ENCODE assay signal across 1 cellular context in the genomic region with DNA sequence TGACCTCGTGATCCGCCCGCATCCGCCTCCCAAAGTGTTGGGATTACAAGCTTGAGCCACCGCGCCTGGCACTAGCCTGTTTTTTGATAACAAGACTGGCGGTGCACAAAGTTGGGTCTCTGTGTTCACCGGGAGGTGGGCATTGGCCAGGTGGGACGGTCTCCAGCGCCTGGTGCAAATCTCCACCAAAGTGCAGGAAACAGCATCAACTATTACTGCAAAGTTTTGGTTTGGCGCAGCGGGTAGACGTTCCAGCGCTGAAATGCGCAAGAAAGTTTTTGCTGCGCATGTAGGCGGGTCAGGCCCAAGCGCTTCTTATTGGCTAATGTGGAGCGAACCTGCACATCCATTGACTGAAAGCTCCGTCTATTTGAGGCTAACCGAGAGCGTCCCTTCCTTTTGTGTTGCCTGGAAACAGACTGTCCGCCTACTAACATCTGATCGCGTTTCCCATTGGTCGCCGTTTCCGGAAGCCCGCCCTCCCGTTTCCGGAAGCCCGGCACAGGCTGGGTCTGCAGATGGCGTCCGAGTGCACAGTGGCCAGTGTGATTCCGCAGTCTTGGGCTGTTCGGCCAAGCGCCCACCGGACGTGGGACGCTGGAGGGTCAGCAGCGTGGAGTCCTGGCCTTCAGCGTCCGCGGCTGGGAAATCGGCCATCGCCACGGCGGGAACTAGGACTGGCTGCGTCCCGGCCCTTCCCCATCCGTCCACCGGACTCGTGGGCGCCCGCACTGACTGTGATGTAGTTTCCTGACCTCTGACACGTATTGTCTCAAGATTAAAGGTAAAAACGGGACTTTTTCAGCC.
TF ChIP-seq lines count a peak whose summit lies in the region.

No MANE protein-coding gene starts in this region.

TF ChIP-seq in HepG2, 621 proteins besides CTCF, POLR2A, EP300 and RAD21 (continued from another document and continues in another):
- no peak; the same call in 1 of the 2 replicates for TF ChIP-seq NCOR1 (IDR thresholded peaks at IDR 0.05; ENCODE audit: borderline replicate concordance, low read length)
- TF ChIP-seq FOXO4 (CRISPR knock-in tag; conservative IDR thresholded peaks at IDR 0.05), result no peak
- no peak for TF ChIP-seq SMARCE1 (IDR thresholded peaks at IDR 0.05; ENCODE audit: borderline replicate concordance)
- TF ChIP-seq ZSCAN22 (CRISPR knock-in tag; IDR thresholded peaks at IDR 0.05), result no peak
- peak; percentile 18; the same call in 1 of the 2 replicates for TF ChIP-seq HNF4A (CRISPR knock-in tag; IDR thresholded peaks at IDR 0.05)
- no peak for TF ChIP-seq ZFP36L1 (CRISPR knock-in tag; IDR thresholded peaks at IDR 0.05)
- TF ChIP-seq SPEN (CRISPR knock-in tag; IDR thresholded peaks at IDR 0.05; ENCODE audit: low read depth), result peak; percentile 85; the same call in 1 of the 2 replicates
- peak; percentile 74; the same call in 1 of the 2 replicates for TF ChIP-seq POGK (CRISPR knock-in tag; conservative IDR thresholded peaks at IDR 0.05)
- TF ChIP-seq KLF6 (CRISPR knock-in tag; IDR thresholded peaks at IDR 0.05), result 0 out of 2 replicates have a peak, but pooled peaks have one; percentile 18
- TF ChIP-seq, protein P1, sequence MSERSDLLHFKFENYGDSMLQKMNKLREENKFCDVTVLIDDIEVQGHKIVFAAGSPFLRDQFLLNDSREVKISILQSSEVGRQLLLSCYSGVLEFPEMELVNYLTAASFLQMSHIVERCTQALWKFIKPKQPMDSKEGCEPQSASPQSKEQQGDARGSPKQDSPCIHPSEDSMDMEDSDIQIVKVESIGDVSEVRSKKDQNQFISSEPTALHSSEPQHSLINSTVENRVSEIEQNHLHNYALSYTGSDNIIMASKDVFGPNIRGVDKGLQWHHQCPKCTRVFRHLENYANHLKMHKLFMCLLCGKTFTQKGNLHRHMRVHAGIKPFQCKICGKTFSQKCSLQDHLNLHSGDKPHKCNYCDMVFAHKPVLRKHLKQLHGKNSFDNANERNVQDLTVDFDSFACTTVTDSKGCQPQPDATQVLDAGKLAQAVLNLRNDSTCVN (CRISPR knock-in tag; IDR thresholded peaks at IDR 0.05; ENCODE audit: borderline replicate concordance), result 0 out of 2 replicates have a peak, but pooled peaks have one; percentile 60
- no peak for TF ChIP-seq ZNF615 (CRISPR knock-in tag; IDR thresholded peaks at IDR 0.05; ENCODE audit: borderline replicate concordance)
- peak; percentile 61 for TF ChIP-seq PPARG (CRISPR knock-in tag; conservative IDR thresholded peaks at IDR 0.05)
- peak; percentile 54 for TF ChIP-seq FOXO1 (CRISPR knock-in tag; IDR thresholded peaks at IDR 0.05)
- TF ChIP-seq SMAD3 (CRISPR knock-in tag; IDR thresholded peaks at IDR 0.05), result no peak
- 0 out of 2 replicates have a peak, but pooled peaks have one; percentile 34 for TF ChIP-seq ATF7-NPFF (CRISPR knock-in tag; IDR thresholded peaks at IDR 0.05; ENCODE audit: low read depth)
- no peak for TF ChIP-seq ZNF207 (IDR thresholded peaks at IDR 0.05; ENCODE audit: borderline replicate concordance)
- TF ChIP-seq CHD4 (IDR thresholded peaks at IDR 0.05; ENCODE audit: borderline replicate concordance, low read length), result no peak
- TF ChIP-seq, protein P2, sequence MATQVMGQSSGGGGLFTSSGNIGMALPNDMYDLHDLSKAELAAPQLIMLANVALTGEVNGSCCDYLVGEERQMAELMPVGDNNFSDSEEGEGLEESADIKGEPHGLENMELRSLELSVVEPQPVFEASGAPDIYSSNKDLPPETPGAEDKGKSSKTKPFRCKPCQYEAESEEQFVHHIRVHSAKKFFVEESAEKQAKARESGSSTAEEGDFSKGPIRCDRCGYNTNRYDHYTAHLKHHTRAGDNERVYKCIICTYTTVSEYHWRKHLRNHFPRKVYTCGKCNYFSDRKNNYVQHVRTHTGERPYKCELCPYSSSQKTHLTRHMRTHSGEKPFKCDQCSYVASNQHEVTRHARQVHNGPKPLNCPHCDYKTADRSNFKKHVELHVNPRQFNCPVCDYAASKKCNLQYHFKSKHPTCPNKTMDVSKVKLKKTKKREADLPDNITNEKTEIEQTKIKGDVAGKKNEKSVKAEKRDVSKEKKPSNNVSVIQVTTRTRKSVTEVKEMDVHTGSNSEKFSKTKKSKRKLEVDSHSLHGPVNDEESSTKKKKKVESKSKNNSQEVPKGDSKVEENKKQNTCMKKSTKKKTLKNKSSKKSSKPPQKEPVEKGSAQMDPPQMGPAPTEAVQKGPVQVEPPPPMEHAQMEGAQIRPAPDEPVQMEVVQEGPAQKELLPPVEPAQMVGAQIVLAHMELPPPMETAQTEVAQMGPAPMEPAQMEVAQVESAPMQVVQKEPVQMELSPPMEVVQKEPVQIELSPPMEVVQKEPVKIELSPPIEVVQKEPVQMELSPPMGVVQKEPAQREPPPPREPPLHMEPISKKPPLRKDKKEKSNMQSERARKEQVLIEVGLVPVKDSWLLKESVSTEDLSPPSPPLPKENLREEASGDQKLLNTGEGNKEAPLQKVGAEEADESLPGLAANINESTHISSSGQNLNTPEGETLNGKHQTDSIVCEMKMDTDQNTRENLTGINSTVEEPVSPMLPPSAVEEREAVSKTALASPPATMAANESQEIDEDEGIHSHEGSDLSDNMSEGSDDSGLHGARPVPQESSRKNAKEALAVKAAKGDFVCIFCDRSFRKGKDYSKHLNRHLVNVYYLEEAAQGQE (IDR thresholded peaks at IDR 0.05; ENCODE audit: borderline replicate concordance in 1 of 2, low read depth in 1 of 2, low read length in 2 of 2), result peak in 1 of 2 experiments; percentile 50; a peak in 1 of 4 replicates
- TF ChIP-seq GZF1 (CRISPR knock-in tag; IDR thresholded peaks at IDR 0.05), result no peak
- TF ChIP-seq SP2 (CRISPR knock-in tag; IDR thresholded peaks at IDR 0.05), result peak; percentile 97
- TF ChIP-seq, protein P3, sequence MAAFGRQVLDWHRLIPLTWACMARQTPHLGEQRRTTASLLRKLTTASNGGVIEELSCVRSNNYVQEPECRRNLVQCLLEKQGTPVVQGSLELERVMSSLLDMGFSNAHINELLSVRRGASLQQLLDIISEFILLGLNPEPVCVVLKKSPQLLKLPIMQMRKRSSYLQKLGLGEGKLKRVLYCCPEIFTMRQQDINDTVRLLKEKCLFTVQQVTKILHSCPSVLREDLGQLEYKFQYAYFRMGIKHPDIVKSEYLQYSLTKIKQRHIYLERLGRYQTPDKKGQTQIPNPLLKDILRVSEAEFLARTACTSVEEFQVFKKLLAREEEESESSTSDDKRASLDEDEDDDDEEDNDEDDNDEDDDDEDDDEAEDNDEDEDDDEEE (CRISPR knock-in tag; IDR thresholded peaks at IDR 0.05), result no peak
- no peak for TF ChIP-seq PAWR (CRISPR knock-in tag; IDR thresholded peaks at IDR 0.05; ENCODE audit: borderline replicate concordance)
- peak; percentile 96 for TF ChIP-seq IRF2 (CRISPR knock-in tag; IDR thresholded peaks at IDR 0.05)
- TF ChIP-seq SNAPC2 (CRISPR knock-in tag; IDR thresholded peaks at IDR 0.05), result no peak
- TF ChIP-seq FOXA1 (IDR thresholded peaks at IDR 0.05), result no peak
- no peak for TF ChIP-seq FOXA1 (CRISPR knock-in tag; IDR thresholded peaks at IDR 0.05)
- TF ChIP-seq NFE2L2 (IDR thresholded peaks at IDR 0.05; ENCODE audit: low read length), result no peak
- no peak for TF ChIP-seq ZNF883 (CRISPR knock-in tag; IDR thresholded peaks at IDR 0.05; ENCODE audit: not compliant biosample characterization)
- TF ChIP-seq SMARCC2 (IDR thresholded peaks at IDR 0.05), result no peak
- TF ChIP-seq ZNF335 (CRISPR knock-in tag; IDR thresholded peaks at IDR 0.05), result no peak
- no peak; the same call in 1 of the 2 replicates for TF ChIP-seq ZNF891 (CRISPR knock-in tag; IDR thresholded peaks at IDR 0.05)
- TF ChIP-seq ZNF660 (CRISPR knock-in tag; IDR thresholded peaks at IDR 0.05; ENCODE audit: borderline replicate concordance, low read depth), result no peak
- TF ChIP-seq PAF1 (CRISPR knock-in tag; IDR thresholded peaks at IDR 0.05), result no peak
- TF ChIP-seq SAP130 (CRISPR knock-in tag; IDR thresholded peaks at IDR 0.05; ENCODE audit: low read depth), result peak; percentile 94
- TF ChIP-seq MYNN (CRISPR knock-in tag; IDR thresholded peaks at IDR 0.05; ENCODE audit: low read depth), result no peak
- peak; percentile 97 for TF ChIP-seq ARID4A (CRISPR knock-in tag; IDR thresholded peaks at IDR 0.05; ENCODE audit: borderline replicate concordance)
- TF ChIP-seq, protein P4, sequence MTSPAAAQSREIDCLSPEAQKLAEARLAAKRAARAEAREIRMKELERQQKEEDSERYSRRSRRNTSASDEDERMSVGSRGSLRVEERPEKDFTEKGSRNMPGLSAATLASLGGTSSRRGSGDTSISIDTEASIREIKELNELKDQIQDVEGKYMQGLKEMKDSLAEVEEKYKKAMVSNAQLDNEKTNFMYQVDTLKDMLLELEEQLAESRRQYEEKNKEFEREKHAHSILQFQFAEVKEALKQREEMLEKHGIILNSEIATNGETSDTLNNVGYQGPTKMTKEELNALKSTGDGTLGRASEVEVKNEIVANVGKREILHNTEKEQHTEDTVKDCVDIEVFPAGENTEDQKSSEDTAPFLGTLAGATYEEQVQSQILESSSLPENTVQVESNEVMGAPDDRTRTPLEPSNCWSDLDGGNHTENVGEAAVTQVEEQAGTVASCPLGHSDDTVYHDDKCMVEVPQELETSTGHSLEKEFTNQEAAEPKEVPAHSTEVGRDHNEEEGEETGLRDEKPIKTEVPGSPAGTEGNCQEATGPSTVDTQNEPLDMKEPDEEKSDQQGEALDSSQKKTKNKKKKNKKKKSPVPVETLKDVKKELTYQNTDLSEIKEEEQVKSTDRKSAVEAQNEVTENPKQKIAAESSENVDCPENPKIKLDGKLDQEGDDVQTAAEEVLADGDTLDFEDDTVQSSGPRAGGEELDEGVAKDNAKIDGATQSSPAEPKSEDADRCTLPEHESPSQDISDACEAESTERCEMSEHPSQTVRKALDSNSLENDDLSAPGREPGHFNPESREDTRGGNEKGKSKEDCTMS (CRISPR knock-in tag; conservative IDR thresholded peaks at IDR 0.05), result no peak
- no peak for TF ChIP-seq ZNF790 (CRISPR knock-in tag; IDR thresholded peaks at IDR 0.05; ENCODE audit: borderline replicate concordance)
- no peak for TF ChIP-seq MAZ (IDR thresholded peaks at IDR 0.05; ENCODE audit: borderline replicate concordance, low read depth, low read length)
- no peak for TF ChIP-seq MAZ (CRISPR knock-in tag; IDR thresholded peaks at IDR 0.05; ENCODE audit: low read depth)
- TF ChIP-seq AKAP8 (CRISPR knock-in tag; IDR thresholded peaks at IDR 0.05), result no peak
- TF ChIP-seq CBFB (CRISPR knock-in tag; IDR thresholded peaks at IDR 0.05), result 0 out of 2 replicates have a peak, but pooled peaks have one; percentile 41
- no peak for TF ChIP-seq ZNF468 (CRISPR knock-in tag; IDR thresholded peaks at IDR 0.05)
- TF ChIP-seq, protein P5, sequence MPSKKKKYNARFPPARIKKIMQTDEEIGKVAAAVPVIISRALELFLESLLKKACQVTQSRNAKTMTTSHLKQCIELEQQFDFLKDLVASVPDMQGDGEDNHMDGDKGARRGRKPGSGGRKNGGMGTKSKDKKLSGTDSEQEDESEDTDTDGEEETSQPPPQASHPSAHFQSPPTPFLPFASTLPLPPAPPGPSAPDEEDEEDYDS (CRISPR knock-in tag; IDR thresholded peaks at IDR 0.05), result peak; percentile 46; the same call in 1 of the 2 replicates
- TF ChIP-seq ATF1 (CRISPR knock-in tag; IDR thresholded peaks at IDR 0.05), result no peak; the same call in 1 of the 2 replicates
- no peak for TF ChIP-seq ZNF772 (CRISPR knock-in tag; IDR thresholded peaks at IDR 0.05)
- TF ChIP-seq ZNF282 (IDR thresholded peaks at IDR 0.05; ENCODE audit: partially characterized antibody), result no peak
